ENCODE assay signal across 12 cellular contexts in genomic region chr9:94919376-94920098, GRCh38.
A peak's percentile ranks its signal among the peaks of the same experiment; 100 is the strongest.
DNase-seq lines count a peak whose midpoint lies in the region; ATAC-seq and TF ChIP-seq lines count a peak whose summit lies in the region.
"Had no signal": no experiment of that assay in that cellular context is flagged by ENCODE, and none has a peak within 500 bp of the region (broad histone marks: within the 10 kb centered on the region; RNA-seq: fewer than 3 reads in every experiment).

No MANE protein-coding gene starts in this region.

- no peaks in the 10 kb centered on the region for H3K9me3 Mint-ChIP-seq in Caco-2 (ENCODE audit: unreplicated experiment)
- H3K9me3 Mint-ChIP-seq in osteocyte (ENCODE audit: unreplicated experiment): no peaks in the 10 kb centered on the region
- H3K9me3 Mint-ChIP-seq: activated T-helper 17 cell treated with anti-CD3 and anti-CD28 coated beads, Interleukin-2, amount 50 U/mL, for 72 hours had no signal

- H3K9me3 ChIP-seq in Caco-2 (no peaks in the 10 kb centered on the region), PC-9 (ENCODE audit: insufficient read depth, low read depth) (no peaks in the 10 kb centered on the region)
- H3K9me3 ChIP-seq: BLaER1 treated with 17β-estradiol and CSF1 and Interleukin-3, amounts not matched to agents 10 nM and 100 nM had no signal

- H3K27me3 ChIP-seq in Caco-2 (replicated peaks; ENCODE audit: control insufficient read depth, insufficient read depth, low read length): no peaks in the 10 kb centered on the region
- no peaks in the 10 kb centered on the region for H3K27me3 ChIP-seq in PC-9 (ENCODE audit: insufficient read depth, low read depth)
- H3K27me3 ChIP-seq: BLaER1 treated with 17β-estradiol and CSF1 and Interleukin-3, amounts not matched to agents 10 nM and 100 nM had no signal

- no peak overlapping the region for H3K4me3 Mint-ChIP-seq in Caco-2 (ENCODE audit: unreplicated experiment)
- no peak overlapping the region for H3K4me3 Mint-ChIP-seq in osteocyte (ENCODE audit: unreplicated experiment)
- H3K4me3 Mint-ChIP-seq: activated T-helper 17 cell treated with anti-CD3 and anti-CD28 coated beads, Interleukin-2, amount 50 U/mL, for 72 hours had no signal

- H3K4me3 ChIP-seq in Caco-2 (ENCODE audit: low read depth, low read length): no peak overlapping the region
- peak overlapping the region; percentile 39; the same call in 1 of the 2 replicates for H3K4me3 ChIP-seq in PC-9
- peak overlapping the region; percentile 10 for H3K4me3 ChIP-seq in fibroblast of mammary gland (ENCODE audit: control insufficient read depth, low read depth, low read length)
- H3K4me3 ChIP-seq: BLaER1 treated with 17β-estradiol and CSF1 and Interleukin-3, amounts not matched to agents 10 nM and 100 nM had no signal

- intact Hi-C loops in Caco-2 (cut with micrococcal nuclease; ENCODE audit: unreplicated experiment): loop anchor here (5.0 to 10.0 kb wide), 2 partner anchors 88 to 135 kb away; no protein-coding TSS in a partner anchor
- intact Hi-C loops in PC-9 (cut with micrococcal nuclease; ENCODE audit: unreplicated experiment): loop anchor here (2.0 to 5.0 kb wide), 3 partner anchors 195 to 367 kb away; no protein-coding TSS in a partner anchor

- no peak overlapping the region for H2AFZ ChIP-seq in PC-9

- H3K27ac ChIP-seq in PC-9: peak overlapping the region; percentile 97
- H3K27ac ChIP-seq: BLaER1 treated with 17β-estradiol and CSF1 and Interleukin-3, amounts not matched to agents 10 nM and 100 nM had no signal

- no peak for ATAC-seq in HG03159 (IDR thresholded peaks at IDR 0.05; ENCODE audit: unreplicated experiment)
- ATAC-seq in HG02884 (IDR thresholded peaks at IDR 0.05; ENCODE audit: unreplicated experiment): no peak
- ATAC-seq: activated T-helper 17 cell treated with anti-CD3 and anti-CD28 coated beads, Interleukin-2, amount 50 U/mL, for 72 hours had no signal

- H3K27me3 Mint-ChIP-seq in Caco-2 (ENCODE audit: insufficient read depth, unreplicated experiment) (no peaks in the 10 kb centered on the region), osteocyte (ENCODE audit: unreplicated experiment) (no peaks in the 10 kb centered on the region)
- H3K27me3 Mint-ChIP-seq: activated T-helper 17 cell treated with anti-CD3 and anti-CD28 coated beads, Interleukin-2, amount 50 U/mL, for 72 hours had no signal

- TF ChIP-seq CTCF in Caco-2 (IDR thresholded peaks at IDR 0.05; ENCODE audit: insufficient read depth in 1 of 2, low read depth in 1 of 2, low read length in 1 of 2, severe bottlenecking in 1 of 2, unreplicated experiment in 1 of 2): no peak
- TF ChIP-seq CTCF in PC-9 (conservative IDR thresholded peaks at IDR 0.05): no peak
- TF ChIP-seq CTCF in fibroblast of mammary gland (conservative IDR thresholded peaks at IDR 0.05; ENCODE audit: control insufficient read depth, insufficient read depth, low read depth, low read length): no peak
- TF ChIP-seq CTCF in osteocyte (IDR thresholded peaks at IDR 0.05): no peak

- peaks cover 59% of the 10 kb centered on the region for H3K79me2 ChIP-seq in PC-9 (ENCODE audit: low read depth)

- peak overlapping the region; percentile 76 for H3K4me2 ChIP-seq in PC-9
- H3K4me2 ChIP-seq: BLaER1 treated with 17β-estradiol and CSF1 and Interleukin-3, amounts not matched to agents 10 nM and 100 nM had no signal

- H3K4me1 ChIP-seq in Caco-2 (peaks cover 83% of the 10 kb centered on the region), PC-9 (replicated peaks; ENCODE audit: insufficient read depth) (peaks cover 93% of the 10 kb centered on the region)

- BruUV-seq in Caco-2 (replicated peaks; lab: Mats Ljungman, UMichigan) (no TSS peak), PC-9 (replicated peaks; lab: Mats Ljungman, UMichigan) (no TSS peak)

- H3K27ac Mint-ChIP-seq in Caco-2 (ENCODE audit: unreplicated experiment) (peak overlapping the region; percentile 61), osteocyte (ENCODE audit: unreplicated experiment) (peak overlapping the region; percentile 98)
- H3K27ac Mint-ChIP-seq: activated T-helper 17 cell treated with anti-CD3 and anti-CD28 coated beads, Interleukin-2, amount 50 U/mL, for 72 hours had no signal

- H4K20me1 ChIP-seq in PC-9 (ENCODE audit: insufficient read depth): no peaks in the 10 kb centered on the region

- DNase-seq in Caco-2 (no peak), PC-9 (peak; percentile 91 to 98), fibroblast of mammary gland (ENCODE audit: low read depth) (peak; percentile 82), osteocyte (ENCODE audit: extremely low spot score, unreplicated experiment) (no peak), iPS-NIHi11 (ENCODE audit: low spot score) (no peak)
- no peak for DNase-seq in stimulated activated CD4-positive, alpha-beta T cell treated with anti-CD3 and anti-CD28 coated beads, Interleukin-15, amount 100 ng/mL, for 24 hours
- DNase-seq: NCI-H2171, T1000 had no signal

- POLR2A ChIA-PET in Caco-2 (lab: Charles Lee) (interaction anchor here (0.7 kb wide), 1 partner anchor 11 kb away, joined by 5 read pairs; no protein-coding TSS in a partner anchor), PC-9 (lab: Charles Lee; ENCODE audit: unreplicated experiment) (interaction anchor here (0.5 to 1.0 kb wide), 10 partner anchors 10 to 251 kb away, joined by 3 to 16 read pairs (median 3); no protein-coding TSS in a partner anchor)

- H3K36me3 ChIP-seq in Caco-2 (ENCODE audit: control insufficient read depth, insufficient read depth, low read length): no peaks in the 10 kb centered on the region
- peaks cover under 1% of the 10 kb centered on the region; the same call in 1 of the 2 replicates for H3K36me3 ChIP-seq in PC-9 (ENCODE audit: low read depth)

- H3K4me1 Mint-ChIP-seq in Caco-2 (ENCODE audit: low read depth, unreplicated experiment): peaks cover 65% of the 10 kb centered on the region
- H3K4me1 Mint-ChIP-seq in osteocyte (ENCODE audit: unreplicated experiment): peaks cover 87% of the 10 kb centered on the region
- H3K4me1 Mint-ChIP-seq: activated T-helper 17 cell treated with anti-CD3 and anti-CD28 coated beads, Interleukin-2, amount 50 U/mL, for 72 hours had no signal

- CTCF ChIA-PET in Caco-2 (lab: Charles Lee): no interaction called here
- CTCF ChIA-PET in PC-9 (lab: Charles Lee): interaction anchor here (0.6 kb wide), 1 partner anchor 43 kb away, joined by 3 read pairs; no protein-coding TSS in a partner anchor

- no peaks in the 10 kb centered on the region for H3K9me2 ChIP-seq in PC-9 (ENCODE audit: insufficient read depth)

- H3F3A ChIP-seq in PC-9 (ENCODE audit: insufficient read depth, low read depth): peaks cover 93% of the 10 kb centered on the region

- H3K36me3 Mint-ChIP-seq in Caco-2 (ENCODE audit: insufficient read depth, unreplicated experiment) (peaks cover 13% of the 10 kb centered on the region), osteocyte (ENCODE audit: unreplicated experiment) (peaks cover 4% of the 10 kb centered on the region)

Comparison
In these comparisons a context has a peak if more than half of its experiments do, and no peak if none do; other contexts are left out.
1. DNase-seq: peak in PC-9 (2 of 2) and fibroblast of mammary gland (single experiment); none in Caco-2 (0 of 2), osteocyte (single experiment), iPS-NIHi11 (single experiment) and stimulated activated CD4-positive, alpha-beta T cell treated with anti-CD3 and anti-CD28 coated beads, Interleukin-15, amount 100 ng/mL, for 24 hours (single experiment).